2 cellular contexts compared by ENCODE assay signal in genomic region chr11:69296890-69297224, GRCh38.
TF ChIP-seq lines count a peak whose summit lies in the region.

No MANE protein-coding gene starts in this region.

TF ChIP-seq in endothelial cell of umbilical vein, 7 proteins besides CTCF, POLR2A, EP300 and RAD21 (continued from another document):
- TF ChIP-seq FOS (IDR thresholded peaks at IDR 0.05; ENCODE audit: borderline replicate concordance, insufficient read depth, low read length) (no peak), JUN (IDR thresholded peaks at IDR 0.05; ENCODE audit: borderline replicate concordance, insufficient read depth, insufficient read length, low read depth) (no peak)

TF ChIP-seq in WTC11, 78 proteins besides CTCF, POLR2A, EP300 and RAD21 (continued from another document):
- no peak for TF ChIP-seq MAX (CRISPR knock-in tag; IDR thresholded peaks at IDR 0.05)
- no peak for TF ChIP-seq RORB (CRISPR knock-in tag; IDR thresholded peaks at IDR 0.05)
- TF ChIP-seq HMGXB4 (CRISPR knock-in tag; IDR thresholded peaks at IDR 0.05), result no peak
- TF ChIP-seq ATF6 (CRISPR knock-in tag; IDR thresholded peaks at IDR 0.05), result no peak
- TF ChIP-seq GABPB1 (CRISPR knock-in tag; IDR thresholded peaks at IDR 0.05), result no peak
- no peak for TF ChIP-seq E2F5 (CRISPR knock-in tag; IDR thresholded peaks at IDR 0.05)
- no peak for TF ChIP-seq KAT7 (CRISPR knock-in tag; IDR thresholded peaks at IDR 0.05; ENCODE audit: borderline replicate concordance)
- TF ChIP-seq HMGA2 (CRISPR knock-in tag; IDR thresholded peaks at IDR 0.05), result no peak
- no peak for TF ChIP-seq MLX (CRISPR knock-in tag; IDR thresholded peaks at IDR 0.05)
- TF ChIP-seq ERG (CRISPR knock-in tag; IDR thresholded peaks at IDR 0.05), result no peak
